In genomic region chr2:138445227-138445626, GRCh38 we compare ENCODE assay signal across 24 cellular contexts.
"Had no signal": no experiment of that assay in that cellular context is flagged by ENCODE, and none has a peak within 500 bp of the region (broad histone marks: within the 10 kb centered on the region; RNA-seq: fewer than 3 reads in every experiment).

No MANE protein-coding gene starts in this region.

- H3K27me3 Mint-ChIP-seq: activated B cell treated with CpG ODN at 0.5 μM for 24 hours; activated naive CD8-positive, alpha-beta T cell; natural killer cell treated with Interleukin-12 subunit alpha and Interleukin-12 subunit beta and Interleukin-15 and Interleukin-18, amount 100 ng/mL, for 72 hours had no signal

- DNase-seq: activated B cell treated with CpG ODN at 0.5 μM for 24 hours; activated CD4-positive, alpha-beta T cell treated with anti-CD3 and anti-CD28 coated beads, Interleukin-2, amount 50 U/mL, for 1 hour; activated effector memory CD4-positive, alpha-beta T cell treated with Interleukin-2 at 50 U/mL for 16 hours; activated naive CD4-positive, alpha-beta T cell treated with Interleukin-2 at 50 U/mL for 16 hours; activated T-cell treated with anti-CD3 and anti-CD28 coated beads for 4 hours; adrenal gland; aorta; body of pancreas; effector CD8-positive, alpha-beta T cell; foreskin melanocyte; left ventricle myocardium inferior; mesendoderm; stimulated activated CD4-positive, alpha-beta T cell treated with anti-CD3 and anti-CD28 coated beads, Interleukin-15, amount 100 ng/mL, for 24 hours; stimulated activated CD4-positive, alpha-beta T cell treated with anti-CD3 and anti-CD28 coated beads, Interleukin-2, amount 100 ng/mL, for 24 hours; stimulated activated naive CD4-positive, alpha-beta T cell; tibial artery; upper lobe of right lung had no signal

- H3K36me3 Mint-ChIP-seq: natural killer cell treated with Interleukin-12 subunit alpha and Interleukin-12 subunit beta and Interleukin-15 and Interleukin-18, amount 100 ng/mL, for 72 hours had no signal

- H3K27ac Mint-ChIP-seq: activated B cell treated with CpG ODN at 0.5 μM for 24 hours; activated naive CD8-positive, alpha-beta T cell; natural killer cell treated with Interleukin-12 subunit alpha and Interleukin-12 subunit beta and Interleukin-15 and Interleukin-18, amount 100 ng/mL, for 72 hours; T-helper 2 cell treated with Interferon-gamma antibody and Interleukin-4, amounts not matched to agents 5 μg/mL and 100 μg/mL, for 36 hours had no signal

- H3K4me3 ChIP-seq: adrenal gland, body of pancreas, left ventricle myocardium inferior, lung, mucosa of descending colon, right atrium auricular region, suprapubic skin, tibial artery, upper lobe of right lung had no signal

- H3K4me3 Mint-ChIP-seq: activated B cell treated with CpG ODN at 0.5 μM for 24 hours; activated naive CD8-positive, alpha-beta T cell; natural killer cell treated with Interleukin-12 subunit alpha and Interleukin-12 subunit beta and Interleukin-15 and Interleukin-18, amount 100 ng/mL, for 72 hours; T-helper 2 cell treated with Interferon-gamma antibody and Interleukin-4, amounts not matched to agents 5 μg/mL and 100 μg/mL, for 36 hours had no signal

- H3K9me3 ChIP-seq: body of pancreas, left ventricle myocardium inferior, mucosa of descending colon, right atrium auricular region, suprapubic skin, tibial artery, upper lobe of right lung had no signal

- H3K27ac ChIP-seq: adrenal gland, body of pancreas, left ventricle myocardium inferior, right atrium auricular region, suprapubic skin, tibial artery, upper lobe of right lung had no signal

- H3K36me3 ChIP-seq: adrenal gland, left ventricle myocardium inferior, right atrium auricular region, suprapubic skin, tibial artery, upper lobe of right lung had no signal

- H3K4me1 ChIP-seq: adrenal gland, left ventricle myocardium inferior, right atrium auricular region, upper lobe of right lung had no signal

- H3K9me3 Mint-ChIP-seq: activated B cell treated with CpG ODN at 0.5 μM for 24 hours; T-helper 2 cell treated with Interferon-gamma antibody and Interleukin-4, amounts not matched to agents 5 μg/mL and 100 μg/mL, for 36 hours had no signal

- H3K27me3 ChIP-seq: adrenal gland, body of pancreas, right atrium auricular region, suprapubic skin, tibial artery, upper lobe of right lung had no signal

- H3K4me1 Mint-ChIP-seq: activated B cell treated with CpG ODN at 0.5 μM for 24 hours had no signal
